13 cellular contexts compared by ENCODE assay signal in the genomic region with DNA sequence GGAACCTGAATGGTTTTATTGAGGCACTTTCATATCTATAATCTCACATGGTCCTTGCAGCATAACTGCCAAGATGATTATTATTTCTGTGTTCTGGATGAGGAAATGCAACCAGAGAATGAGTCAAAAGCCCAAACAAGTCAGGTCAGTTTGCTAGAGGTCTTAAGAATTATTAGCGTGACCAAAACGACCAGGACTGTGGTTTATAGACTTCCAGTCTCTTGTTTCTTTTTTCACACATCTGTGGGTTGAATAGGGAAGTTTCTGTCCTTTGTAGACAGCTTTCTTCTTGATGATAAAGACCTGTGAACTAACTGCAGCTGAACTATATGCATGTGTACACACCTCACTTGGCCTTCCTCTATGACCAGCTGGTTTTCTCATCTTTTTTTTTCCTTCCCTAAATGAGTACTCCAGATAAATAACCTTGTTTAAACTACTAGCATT. TPM values are rescaled to one million over a fixed set of nuclear protein-coding genes. Genes with fewer than 3 reads are reported as not detected.
DNase-seq lines count a peak whose midpoint lies in the region; ATAC-seq and TF ChIP-seq lines count a peak whose summit lies in the region.
"Had no signal": no experiment of that assay in that cellular context is flagged by ENCODE, and none has a peak within 500 bp of the region (broad histone marks: within the 10 kb centered on the region; RNA-seq: fewer than 3 reads in every experiment).

No MANE protein-coding gene starts in this region.

- TF ChIP-seq CTCF in astrocyte of the spinal cord (IDR thresholded peaks at IDR 0.05; ENCODE audit: low read depth, low read length) (no peak), gastroesophageal sphincter (IDR thresholded peaks at IDR 0.05) (no peak), GM13977 (IDR thresholded peaks at IDR 0.05; ENCODE audit: extremely low read depth, insufficient read depth, missing control alignments) (no peak)

- no peak for TF ChIP-seq POLR2A in gastroesophageal sphincter (IDR thresholded peaks at IDR 0.05)

- H3K4me3 ChIP-seq in astrocyte of the spinal cord (ENCODE audit: low read depth, low read length) (no peak overlapping the region), gastroesophageal sphincter (no peak overlapping the region)
- H3K4me3 ChIP-seq: spleen, thyroid gland had no signal

- H3K36me3 ChIP-seq in gastroesophageal sphincter, result no peaks in the 10 kb centered on the region
- H3K36me3 ChIP-seq: spleen, thyroid gland had no signal

- 34 to 49% methylated on average over 2 of the region's 2 CpGs for WGBS in gastroesophageal sphincter (ENCODE audit: low coverage in 1 of 2), 2 donors

- no peaks in the 10 kb centered on the region for H3K27me3 ChIP-seq in gastroesophageal sphincter
- H3K27me3 ChIP-seq: thyroid gland had no signal

- H3K9me3 ChIP-seq in gastroesophageal sphincter, result no peaks in the 10 kb centered on the region
- H3K9me3 ChIP-seq: spleen, thyroid gland had no signal

- H3K27ac ChIP-seq in gastroesophageal sphincter, result no peak overlapping the region
- H3K27ac ChIP-seq: spleen, thyroid gland had no signal

- peak; percentile 91 for ATAC-seq in GM18508 (IDR thresholded peaks at IDR 0.05; ENCODE audit: insufficient read depth, unreplicated experiment)
- peak; percentile 89 for ATAC-seq in GM21529 (IDR thresholded peaks at IDR 0.05; ENCODE audit: unreplicated experiment)
- peak; percentile 92 for ATAC-seq in HG03378 (IDR thresholded peaks at IDR 0.05; ENCODE audit: unreplicated experiment)
- no peak for ATAC-seq in gastroesophageal sphincter
- ATAC-seq: left lobe of liver had no signal

- no peaks in the 10 kb centered on the region for H3K4me1 ChIP-seq in gastroesophageal sphincter
- H3K4me1 ChIP-seq: spleen, thyroid gland had no signal

- DNase-seq in astrocyte of the spinal cord (ENCODE audit: low read depth, low spot score) (peak; percentile 30), GM13977 (ENCODE audit: low spot score) (no peak), amygdala (lab: John Stamatoyannopoulos, UW) (no peak)
- DNase-seq in stimulated activated naive CD4-positive, alpha-beta T cell treated with Interleukin-2 at 50 U/mL for 16 hours (lab: John Stamatoyannopoulos, UW), result no peak
- DNase-seq: activated CD8-positive, alpha-beta memory T cell treated with anti-CD3 and anti-CD28 coated beads, Interleukin-2, amount 50 U/mL, for 48 hours; spleen; thyroid gland had no signal

- in situ Hi-C loops in astrocyte of the spinal cord (cut with HindIII; ENCODE audit: low sequenced_read_pairs) (no loop called here), GM13977 (cut with MboI; ENCODE audit: low pct_unique_long_range_greater_than_20kb, low sequenced_read_pairs, unreplicated experiment) (no loop called here)

- TF ChIP-seq EP300 in gastroesophageal sphincter (IDR thresholded peaks at IDR 0.05), result no peak

RNA-seq across cellular contexts. Expression of a gene that starts 13.9 kb away (rescaled TPM):
- total RNA-seq in gastroesophageal sphincter, result 1 to 10 TPM; 2.4 to 4.0 (median 3.5) TPM
- total RNA-seq: RPMI7951 had no signal
